23 cellular contexts compared by ENCODE assay signal in the genomic region with DNA sequence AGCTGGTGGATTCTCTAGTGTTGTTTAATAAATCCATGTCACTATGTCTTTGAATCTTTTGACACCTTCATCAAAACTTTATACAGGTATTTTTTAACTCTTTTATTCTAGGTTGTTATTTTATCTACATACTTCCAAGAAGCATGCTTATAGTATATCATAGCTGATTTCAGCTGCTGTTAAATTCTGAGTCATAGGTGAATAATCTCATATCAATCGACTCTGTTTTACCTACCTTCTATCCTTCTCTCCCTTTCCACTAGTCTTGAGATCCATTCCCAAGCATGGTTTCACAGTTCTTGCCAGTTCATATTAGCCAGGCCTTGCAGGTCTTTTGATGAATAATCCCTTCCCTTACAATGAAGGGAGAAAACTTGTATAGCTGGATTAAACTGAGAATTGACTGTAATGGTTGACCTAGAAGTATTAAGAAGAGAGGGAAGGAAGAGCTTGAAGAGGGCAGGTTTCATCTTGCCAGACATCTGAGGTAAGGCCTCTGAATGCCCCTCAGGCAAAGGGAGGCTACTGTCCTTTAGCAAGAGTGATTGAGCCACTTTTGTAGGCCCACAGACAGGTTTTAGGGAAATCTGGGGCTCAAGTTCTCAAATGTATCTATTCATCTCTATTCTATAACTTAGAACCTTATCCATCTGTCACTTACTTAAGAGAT.
"Had no signal": no experiment of that assay in that cellular context is flagged by ENCODE, and none has a peak within 500 bp of the region (broad histone marks: within the 10 kb centered on the region; RNA-seq: fewer than 3 reads in every experiment).

No MANE protein-coding gene starts in this region.

- H3K4me3 ChIP-seq: cardiac muscle cell, esophagus muscularis mucosa, gastroesophageal sphincter, heart left ventricle, mucosa of descending colon, tibial artery had no signal

- H3K4me1 ChIP-seq: esophagus muscularis mucosa, gastroesophageal sphincter, heart left ventricle, parathyroid adenoma had no signal

- H3K27me3 ChIP-seq: cardiac muscle cell, esophagus muscularis mucosa, gastroesophageal sphincter, heart left ventricle, tibial artery had no signal

- H3K9me3 ChIP-seq: esophagus muscularis mucosa, gastroesophageal sphincter, mucosa of descending colon, tibial artery had no signal

- H3K27ac ChIP-seq: cardiac muscle cell, esophagus muscularis mucosa, heart left ventricle, parathyroid adenoma, tibial artery had no signal

- DNase-seq: activated CD4-positive, alpha-beta memory T cell treated with anti-CD3 and anti-CD28 coated beads for 36 hours; activated CD4-positive, alpha-beta T cell treated with anti-CD3 and anti-CD28 coated beads for 4 hours; activated CD4-positive, CD25-positive, alpha-beta regulatory T cell; activated naive CD4-positive, alpha-beta T cell treated with Interleukin-2 at 50 U/mL for 16 hours; activated naive CD8-positive, alpha-beta T cell treated with anti-CD3 and anti-CD28 coated beads, Interleukin-2, amount 10 ng/mL, durations not matched to agents 7 days and 5 days; activated T-cell treated with anti-CD3 and anti-CD28 coated beads, Interleukin-2, amount 50 U/mL, for 48 hours; effector CD8-positive, alpha-beta T cell; heart left ventricle; left colon; mesenchymal stem cell; mucosa of descending colon; nephron progenitor cell; right cardiac atrium; stimulated activated CD4-positive, alpha-beta T cell treated with anti-CD3 and anti-CD28 coated beads, Interleukin-1b, Interleukin-23, amount 100 ng/mL, for 48 hours; substantia nigra; T-helper 1 cell; tibial artery had no signal

- H3K79me2 ChIP-seq: parathyroid adenoma had no signal

- H3K36me3 ChIP-seq: cardiac muscle cell, esophagus muscularis mucosa, gastroesophageal sphincter, heart left ventricle, tibial artery had no signal

- ATAC-seq: gastroesophageal sphincter, heart left ventricle, left colon, mucosa of descending colon, right cardiac atrium had no signal

- H3K9ac ChIP-seq: parathyroid adenoma had no signal

- H2AFZ ChIP-seq: parathyroid adenoma had no signal

- FAIRE-seq: islet of Langerhans, urothelium cell line had no signal
